19 cellular contexts compared by ENCODE assay signal in the genomic region with DNA sequence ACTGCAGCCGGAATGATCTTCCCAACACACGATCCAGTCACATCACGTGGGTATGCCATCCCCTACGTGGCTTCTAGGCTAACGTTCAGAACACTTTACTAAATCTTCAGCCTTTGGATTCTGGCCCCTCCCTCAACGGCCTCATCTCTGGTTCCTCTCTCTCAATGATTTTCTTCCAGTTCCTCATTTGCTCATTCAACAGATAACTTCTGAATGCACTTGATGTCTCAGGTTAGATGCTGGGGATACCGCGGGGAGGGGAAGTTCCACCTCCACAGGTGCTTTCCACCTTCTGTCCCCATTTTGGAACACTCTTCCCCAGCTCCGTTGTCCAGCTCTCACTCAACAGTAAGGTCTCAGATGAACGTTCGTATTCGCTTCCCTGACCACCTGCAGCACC.
DNase-seq lines count a peak whose midpoint lies in the region; ATAC-seq, FAIRE-seq and TF ChIP-seq lines count a peak whose summit lies in the region.
"Had no signal": no experiment of that assay in that cellular context is flagged by ENCODE, and none has a peak within 500 bp of the region (broad histone marks: within the 10 kb centered on the region; RNA-seq: fewer than 3 reads in every experiment).

No MANE protein-coding gene starts in this region.

- no peak overlapping the region for H3K4me3 Mint-ChIP-seq in activated CD4-positive, alpha-beta T cell treated with anti-CD3 and anti-CD28 coated beads, Interleukin-2, amount 10 ng/mL, durations not matched to agents 7 days and 5 days

- peaks cover 53% of the 10 kb centered on the region for H3K4me1 Mint-ChIP-seq in activated CD4-positive, alpha-beta T cell treated with anti-CD3 and anti-CD28 coated beads, Interleukin-2, amount 10 ng/mL, durations not matched to agents 7 days and 5 days

- no peaks in the 10 kb centered on the region for H3K27me3 ChIP-seq in right atrium auricular region
- H3K27me3 ChIP-seq: colonic mucosa, heart left ventricle had no signal

- H3K9me3 Mint-ChIP-seq in activated CD4-positive, alpha-beta T cell treated with anti-CD3 and anti-CD28 coated beads, Interleukin-2, amount 10 ng/mL, durations not matched to agents 7 days and 5 days = peaks cover 12% of the 10 kb centered on the region

- CTCF ChIA-PET in activated CD4-positive, alpha-beta T cell treated with anti-CD3 and anti-CD28 coated beads, Interleukin-2, amount 10 ng/mL, durations not matched to agents 7 days and 5 days (lab: Charles Lee) = no interaction called here

- H3K9ac ChIP-seq in kidney (ENCODE audit: low read length in 2 of 2) = no peak overlapping the region

- H3K27me3 Mint-ChIP-seq in activated CD4-positive, alpha-beta T cell treated with anti-CD3 and anti-CD28 coated beads, Interleukin-2, amount 10 ng/mL, durations not matched to agents 7 days and 5 days = peaks cover 4% of the 10 kb centered on the region

- H3K27ac ChIP-seq in right atrium auricular region (no peak overlapping the region), kidney (ENCODE audit: low read depth in 2 of 2, low read length in 2 of 2) (no peak overlapping the region)
- H3K27ac ChIP-seq: colonic mucosa, heart left ventricle had no signal

- H3K36me3 ChIP-seq in right atrium auricular region (peaks cover 26% of the 10 kb centered on the region), kidney (ENCODE audit: control insufficient read depth in 1 of 2, insufficient read depth in 2 of 2, low read length in 2 of 2) (peaks cover 5 to 7% of the 10 kb centered on the region in 2 donors)
- H3K36me3 ChIP-seq: colonic mucosa had no signal

- no peaks in the 10 kb centered on the region for H3K4me1 ChIP-seq in right atrium auricular region
- no peaks in the 10 kb centered on the region for H3K4me1 ChIP-seq in kidney (ENCODE audit: control insufficient read depth in 1 of 2, insufficient read depth in 1 of 2, low read depth in 1 of 2, low read length in 2 of 2)
- H3K4me1 ChIP-seq: colonic mucosa, heart left ventricle had no signal

- H3K4me3 ChIP-seq in right atrium auricular region (no peak overlapping the region), kidney (ENCODE audit: low read length in 2 of 2) (no peak overlapping the region)
- H3K4me3 ChIP-seq: colonic mucosa, heart left ventricle had no signal

- intact Hi-C loops in cardiac septum (cut with DNase I) = no loop called here
- intact Hi-C loops in kidney (cut with DNase I) = no loop called here

- peak; percentile 31 for DNase-seq in cardiac septum (ENCODE audit: low spot score)
- DNase-seq in right atrium auricular region (ENCODE audit: low spot score) = no peak
- DNase-seq in MV-4-11 (lab: John Stamatoyannopoulos, UW) = peak; percentile 29
- no peak for DNase-seq in activated CD4-positive, alpha-beta T cell treated with anti-CD3 and anti-CD28 coated beads, Interleukin-2, amount 10 ng/mL, durations not matched to agents 7 days and 5 days
- no peak for DNase-seq in kidney
- no peak for DNase-seq in activated CD8-positive, alpha-beta memory T cell treated with anti-CD3 and anti-CD28 coated beads for 24 hours
- DNase-seq in DMS79 treated with DMSO at 0.1 percent for 48 hours (lab: John Stamatoyannopoulos, UW) = no peak
- DNase-seq: ACHN; aorta; colonic mucosa; COR-L47; heart left ventricle; NCI-H1105 treated with DMSO at 0.1 percent for 48 hours; NCI-H226; stimulated activated CD4-positive, alpha-beta T cell treated with anti-CD3 and anti-CD28 coated beads, Interleukin-12 subunit alpha, Interleukin-12 subunit beta, amount 100 ng/mL, for 4 hours had no signal

- peak; percentile 50 for ATAC-seq in HG02623 (IDR thresholded peaks at IDR 0.05; ENCODE audit: unreplicated experiment)
- ATAC-seq: heart left ventricle, HepG2 had no signal

- TF ChIP-seq CTCF in right atrium auricular region (IDR thresholded peaks at IDR 0.05) (no peak), kidney (IDR thresholded peaks at IDR 0.05; ENCODE audit: borderline replicate concordance, extremely low read depth, insufficient read depth) (no peak)

- no peak for FAIRE-seq in kidney (lab: Jason Lieb, UNC)
- FAIRE-seq: G401.6, HepG2 had no signal

- no peak overlapping the region for H3K27ac Mint-ChIP-seq in activated CD4-positive, alpha-beta T cell treated with anti-CD3 and anti-CD28 coated beads, Interleukin-2, amount 10 ng/mL, durations not matched to agents 7 days and 5 days
- H3K27ac Mint-ChIP-seq: activated T-helper 2 cell treated with anti-CD3 and anti-CD28 coated beads, Interferon-gamma antibody, Interleukin-2, Interleukin-4, amounts not matched to agents 10 μg/mL and 5 μg/mL and 100 μg/mL, durations not matched to agents 14 hours and 24 hours and 36 hours had no signal

- H3K9me3 ChIP-seq in right atrium auricular region = no peaks in the 10 kb centered on the region
- H3K9me3 ChIP-seq in kidney (ENCODE audit: control insufficient read depth in 1 of 2, low read length in 2 of 2) = no peaks in the 10 kb centered on the region
- H3K9me3 ChIP-seq: colonic mucosa had no signal

- peaks cover 10% of the 10 kb centered on the region for H3K36me3 Mint-ChIP-seq in activated CD4-positive, alpha-beta T cell treated with anti-CD3 and anti-CD28 coated beads, Interleukin-2, amount 10 ng/mL, durations not matched to agents 7 days and 5 days (ENCODE audit: low read depth)

- POLR2A ChIA-PET in activated CD4-positive, alpha-beta T cell treated with anti-CD3 and anti-CD28 coated beads, Interleukin-2, amount 10 ng/mL, durations not matched to agents 7 days and 5 days (lab: Charles Lee) = no interaction called here

Comparison
In these comparisons a context has a peak if more than half of its experiments do, and no peak if none do; other contexts are left out.
1. DNase-seq: peak in cardiac septum (single experiment) and MV-4-11 (single experiment); none in right atrium auricular region (single experiment), activated CD4-positive, alpha-beta T cell treated with anti-CD3 and anti-CD28 coated beads, Interleukin-2, amount 10 ng/mL, durations not matched to agents 7 days and 5 days (single experiment), kidney (single experiment), activated CD8-positive, alpha-beta memory T cell treated with anti-CD3 and anti-CD28 coated beads for 24 hours (single experiment) and DMS79 treated with DMSO at 0.1 percent for 48 hours (single experiment).